Comparison of ENCODE assay signal across 1 cellular context in the genomic region with DNA sequence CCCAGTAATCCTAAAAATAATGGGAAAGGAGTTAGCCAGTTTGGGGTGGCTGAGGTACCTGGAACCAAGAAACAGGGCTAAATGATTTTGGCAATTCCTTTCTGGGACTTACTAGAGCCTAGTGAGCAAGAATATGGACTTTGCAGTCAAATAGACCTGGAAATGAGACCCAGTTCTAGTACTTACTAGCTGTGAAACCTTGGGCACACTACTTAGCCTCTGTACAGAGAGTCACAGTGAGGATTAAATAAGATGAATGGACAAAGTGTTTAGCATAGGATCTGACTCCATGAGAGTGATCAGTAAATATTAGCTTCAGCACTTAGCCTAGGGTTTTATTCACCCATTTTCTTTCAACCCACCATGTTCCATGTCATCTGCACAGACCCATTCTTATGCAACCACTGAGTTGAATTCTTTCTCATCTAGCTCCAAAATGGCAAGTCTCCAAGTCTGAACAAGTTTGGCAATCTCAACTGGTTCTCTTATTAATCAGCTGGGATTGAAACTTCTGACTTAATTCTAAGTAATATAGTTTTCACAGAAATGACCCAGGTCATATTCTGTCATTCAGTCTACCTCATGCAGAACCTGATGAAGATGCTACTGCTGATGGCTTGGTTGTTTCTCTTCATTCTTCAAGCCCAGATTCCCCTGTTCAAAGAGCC.
TF ChIP-seq lines count a peak whose summit lies in the region.

No MANE protein-coding gene starts in this region.

TF ChIP-seq in IMR-90, 13 proteins besides CTCF, POLR2A, EP300 and RAD21 (continued from another document):
- TF ChIP-seq NFE2L2 (IDR thresholded peaks at IDR 0.05; ENCODE audit: low read depth, low read length) (no peak), MAFK (IDR thresholded peaks at IDR 0.05; ENCODE audit: low read depth, low read length) (no peak), CEBPB (IDR thresholded peaks at IDR 0.05; ENCODE audit: low read depth, low read length) (no peak), MXI1 (IDR thresholded peaks at IDR 0.05; ENCODE audit: borderline replicate concordance, low read depth, low read length) (no peak), BHLHE40 (IDR thresholded peaks at IDR 0.05; ENCODE audit: low read depth, low read length) (no peak), RFX5 (IDR thresholded peaks at IDR 0.05; ENCODE audit: low read depth, low read length) (no peak), MAZ (IDR thresholded peaks at IDR 0.05; ENCODE audit: borderline replicate concordance, low read depth, low read length) (no peak), CHD1 (IDR thresholded peaks at IDR 0.05; ENCODE audit: low read depth, low read length) (no peak), RCOR1 (IDR thresholded peaks at IDR 0.05; ENCODE audit: insufficient replicate concordance, low read length) (no peak), FOS (IDR thresholded peaks at IDR 0.05; ENCODE audit: low read depth, low read length) (no peak)
- TF ChIP-seq, protein P1, sequence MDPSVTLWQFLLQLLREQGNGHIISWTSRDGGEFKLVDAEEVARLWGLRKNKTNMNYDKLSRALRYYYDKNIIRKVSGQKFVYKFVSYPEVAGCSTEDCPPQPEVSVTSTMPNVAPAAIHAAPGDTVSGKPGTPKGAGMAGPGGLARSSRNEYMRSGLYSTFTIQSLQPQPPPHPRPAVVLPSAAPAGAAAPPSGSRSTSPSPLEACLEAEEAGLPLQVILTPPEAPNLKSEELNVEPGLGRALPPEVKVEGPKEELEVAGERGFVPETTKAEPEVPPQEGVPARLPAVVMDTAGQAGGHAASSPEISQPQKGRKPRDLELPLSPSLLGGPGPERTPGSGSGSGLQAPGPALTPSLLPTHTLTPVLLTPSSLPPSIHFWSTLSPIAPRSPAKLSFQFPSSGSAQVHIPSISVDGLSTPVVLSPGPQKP (IDR thresholded peaks at IDR 0.05; ENCODE audit: borderline replicate concordance, low read depth, low read length), result no peak
